ENCODE assay signal across 1 cellular context in genomic region chr1:154320882-154321608, GRCh38.
TF ChIP-seq lines count a peak whose summit lies in the region.

Gene AQP10 (plus strand): TSS chr1:154321093. CDS start chr1:154321156, 63 bp downstream.

TF ChIP-seq in K562, 482 proteins besides CTCF, POLR2A, EP300 and RAD21 (continued from another document and continues in another):
- TF ChIP-seq ARID3A (IDR thresholded peaks at IDR 0.05; ENCODE audit: borderline replicate concordance, low read depth, low read length) (no peak), TCF3 (CRISPR knock-in tag; IDR thresholded peaks at IDR 0.05) (peak; percentile 83), ID3 (CRISPR knock-in tag; IDR thresholded peaks at IDR 0.05) (no peak), ID3 (tag; IDR thresholded peaks at IDR 0.05) (0 out of 2 replicates have a peak, but pooled peaks have one; percentile 47), ZNF12 (CRISPR knock-in tag; IDR thresholded peaks at IDR 0.05) (peak; percentile 66; the same call in 1 of the 2 replicates), CTCFL (IDR thresholded peaks at IDR 0.05; ENCODE audit: borderline replicate concordance, insufficient read depth, low read depth, low read length, poor library complexity, severe bottlenecking) (no peak), YY1 (IDR thresholded peaks at IDR 0.05; ENCODE audit: borderline replicate concordance in 1 of 3, control insufficient read depth in 1 of 3, extremely low read depth in 1 of 3, insufficient read depth in 3 of 3, insufficient read length in 1 of 3, insufficient replicate concordance in 2 of 3, low read depth in 1 of 3, low read length in 2 of 3) (peak in 2 of 3 experiments; percentile 21 to 61), NR4A1 (CRISPR knock-in tag; IDR thresholded peaks at IDR 0.05) (no peak), NR4A1 (tag; IDR thresholded peaks at IDR 0.05) (0 out of 2 replicates have a peak, but pooled peaks have one; percentile 53), SMARCE1 (IDR thresholded peaks at IDR 0.05) (peak; percentile 87), POLR3A (IDR thresholded peaks at IDR 0.05; ENCODE audit: borderline replicate concordance, extremely low read depth, insufficient read depth, insufficient read length) (no peak), TFE3 (CRISPR knock-in tag; IDR thresholded peaks at IDR 0.05) (no peak), CXXC5 (CRISPR knock-in tag; IDR thresholded peaks at IDR 0.05) (peak; percentile 92), TEAD4 (IDR thresholded peaks at IDR 0.05; ENCODE audit: low read length) (peak; percentile 86), TEAD4 (CRISPR knock-in tag; IDR thresholded peaks at IDR 0.05; ENCODE audit: borderline replicate concordance) (no peak), TBP (optimal IDR thresholded peaks at IDR 0.05; ENCODE audit: low read depth, low read length) (peak; percentile 67), MITF (IDR thresholded peaks at IDR 0.05) (0 out of 2 replicates have a peak, but pooled peaks have one; percentile 42), PCBP1 (IDR thresholded peaks at IDR 0.05; ENCODE audit: low read depth, low read length, poor library complexity, severe bottlenecking) (no peak), ZFX (CRISPR knock-in tag; IDR thresholded peaks at IDR 0.05) (peak; percentile 70), CBX3 (IDR thresholded peaks at IDR 0.05; ENCODE audit: borderline replicate concordance in 1 of 2, low read length in 2 of 2) (peak in 1 of 2 experiments; percentile 92; a peak in 1 of 3 replicates), MNT (conservative IDR thresholded peaks at IDR 0.05) (peak; percentile 92 to 95), NFE2 (IDR thresholded peaks at IDR 0.05; ENCODE audit: low read depth) (peak; percentile 35; the same call in 1 of the 2 replicates), HLTF (IDR thresholded peaks at IDR 0.05) (no peak), POLR2B (IDR thresholded peaks at IDR 0.05; ENCODE audit: low read depth, partially characterized antibody) (peak; percentile 44), KLF16 (IDR thresholded peaks at IDR 0.05) (peak; percentile 61; the same call in 1 of the 2 replicates), MEF2A (IDR thresholded peaks at IDR 0.05; ENCODE audit: control insufficient read depth, low read depth, low read length) (no peak), BHLHE40 (IDR thresholded peaks at IDR 0.05; ENCODE audit: low read length) (peak; percentile 99), ZEB2 (IDR thresholded peaks at IDR 0.05) (peak; percentile 54; the same call in 1 of the 2 replicates), CREM (IDR thresholded peaks at IDR 0.05; ENCODE audit: low read depth) (peak; percentile 92), ZNF592 (IDR thresholded peaks at IDR 0.05) (peak; percentile 71), DACH1 (IDR thresholded peaks at IDR 0.05; ENCODE audit: partially characterized antibody) (peak; percentile 60), RFX1 (IDR thresholded peaks at IDR 0.05) (peak; percentile 79), PTBP1 (IDR thresholded peaks at IDR 0.05; ENCODE audit: low read depth, low read length) (no peak), PHF20 (IDR thresholded peaks at IDR 0.05; ENCODE audit: partially characterized antibody) (peak; percentile 9), NCOR1 (IDR thresholded peaks at IDR 0.05) (peak; percentile 90), SMAD4 (CRISPR knock-in tag; conservative IDR thresholded peaks at IDR 0.05) (peak; percentile 98), SPI1 (IDR thresholded peaks at IDR 0.05; ENCODE audit: borderline replicate concordance, low read depth, low read length) (peak; percentile 48; the same call in 1 of the 2 replicates), FOSL1 (tag; conservative IDR thresholded peaks at IDR 0.05) (peak; percentile 51; the same call in 1 of the 2 replicates), SMAD3 (CRISPR knock-in tag; conservative IDR thresholded peaks at IDR 0.05) (no peak), CEBPB (tag; IDR thresholded peaks at IDR 0.05) (peak; percentile 29; the same call in 1 of the 2 replicates), SMARCC2 (IDR thresholded peaks at IDR 0.05; ENCODE audit: low read depth) (0 out of 2 replicates have a peak, but pooled peaks have one; percentile 50), PATZ1 (CRISPR knock-in tag; IDR thresholded peaks at IDR 0.05; ENCODE audit: borderline replicate concordance) (no peak), HMBOX1 (IDR thresholded peaks at IDR 0.05) (peak; percentile 60; the same call in 1 of the 2 replicates), NRF1 (conservative IDR thresholded peaks at IDR 0.05 in 1 of 2, IDR thresholded peaks at IDR 0.05 in 1 of 2) (peak; percentile 53 to 64), JUN (IDR thresholded peaks at IDR 0.05; ENCODE audit: borderline replicate concordance, low read depth, low read length) (peak; percentile 76; the same call in 1 of the 2 replicates), JUN (CRISPR knock-in tag; IDR thresholded peaks at IDR 0.05; ENCODE audit: borderline replicate concordance) (no peak), NEUROD1 (IDR thresholded peaks at IDR 0.05; ENCODE audit: borderline replicate concordance, low read depth, low read length, partially characterized antibody) (peak; percentile 68), TFAP4 (CRISPR knock-in tag; IDR thresholded peaks at IDR 0.05; ENCODE audit: borderline replicate concordance) (peak; percentile 73; the same call in 1 of the 2 replicates)
